In the genomic region with DNA sequence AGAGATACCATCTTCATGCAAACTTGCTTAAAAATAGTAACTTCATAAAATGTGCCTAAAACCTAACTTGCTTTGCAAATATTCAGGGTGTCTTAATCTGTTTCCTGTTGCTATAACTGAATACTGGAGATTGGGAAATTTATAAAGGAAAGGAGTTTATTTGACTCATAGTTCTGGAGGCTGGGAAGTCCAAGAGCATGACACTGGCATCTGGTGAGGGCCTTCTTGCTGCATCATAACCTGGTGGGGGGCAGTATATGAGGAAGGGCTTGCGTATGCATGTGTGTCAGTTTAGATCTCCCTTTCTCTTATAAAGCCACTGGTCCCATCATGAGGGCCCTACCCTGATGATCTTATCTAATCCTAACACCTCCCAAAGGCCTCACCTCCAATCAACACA, we compare ENCODE assay signal across 9 cellular contexts.
"Had no signal": no experiment of that assay in that cellular context is flagged by ENCODE, and none has a peak within 500 bp of the region (broad histone marks: within the 10 kb centered on the region; RNA-seq: fewer than 3 reads in every experiment).

No MANE protein-coding gene starts in this region.

- H2AFZ ChIP-seq: GM23248 had no signal

- H3K4me3 ChIP-seq: GM23248, HAP-1 had no signal

- H3K27ac Mint-ChIP-seq: HFFc6 had no signal

- ATAC-seq: HCT116 had no signal

- H3K4me1 ChIP-seq: HAP-1 had no signal

- H3K9me3 ChIP-seq: HAP-1 had no signal

- H3K36me3 ChIP-seq: HAP-1 had no signal

- H3K9ac ChIP-seq: GM23248 had no signal

- H3K4me3 Mint-ChIP-seq: HFFc6 had no signal

- DNase-seq: GM23248, GOT3, H7, HFFc6, IMR-90, KBM-7 had no signal

- H3K27ac ChIP-seq: GM23248, HL-60 had no signal
